Comparison of ENCODE assay signal across 14 cellular contexts in the genomic region with DNA sequence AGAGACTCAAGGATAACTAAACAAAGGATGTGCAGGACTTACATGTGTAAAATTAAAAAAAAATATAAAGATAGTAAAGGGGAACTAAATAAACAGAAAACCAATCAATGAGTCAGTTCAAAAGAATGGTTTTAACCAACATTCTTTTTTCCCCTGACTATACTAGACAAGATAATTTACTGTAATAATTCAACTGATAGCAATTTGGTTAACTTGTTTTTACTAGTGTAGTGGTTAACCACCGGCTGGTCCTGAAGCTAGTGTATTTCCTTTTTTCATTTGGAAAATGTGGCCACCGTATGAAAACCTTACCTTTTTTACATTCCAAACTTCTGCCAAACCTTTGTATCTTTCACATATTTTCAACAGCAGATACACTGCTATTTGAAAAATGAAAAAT.
DNase-seq lines count a peak whose midpoint lies in the region; ATAC-seq, FAIRE-seq and TF ChIP-seq lines count a peak whose summit lies in the region.
"Had no signal": no experiment of that assay in that cellular context is flagged by ENCODE, and none has a peak within 500 bp of the region (broad histone marks: within the 10 kb centered on the region; RNA-seq: fewer than 3 reads in every experiment).

No MANE protein-coding gene starts in this region.

- intact Hi-C loops in pancreas (cut with DNase I) (no loop called here), right cardiac atrium (cut with DNase I) (no loop called here)

- H3K4me1 ChIP-seq in ACC112 (ENCODE audit: control insufficient read depth, insufficient read depth, low read length, unreplicated experiment), result peaks cover 25% of the 10 kb centered on the region
- H3K4me1 ChIP-seq in pancreas, result no peaks in the 10 kb centered on the region
- H3K4me1 ChIP-seq in right cardiac atrium (ENCODE audit: control insufficient read depth, insufficient read depth, low read length), result peaks cover 2% of the 10 kb centered on the region
- H3K4me1 ChIP-seq: colonic mucosa had no signal

- no peak overlapping the region for H2AFZ ChIP-seq in ACC112 (ENCODE audit: low read length, unreplicated experiment)

- H3K27ac ChIP-seq in ACC112 (ENCODE audit: low read depth, low read length) (peak overlapping the region; percentile 89), epithelial cell of prostate (peak overlapping the region; percentile 26), pancreas (no peak overlapping the region), right cardiac atrium (ENCODE audit: low read length) (no peak overlapping the region)
- H3K27ac ChIP-seq: colonic mucosa, ovary had no signal

- no peak for FAIRE-seq in pancreas (lab: Jason Lieb, UNC)

- DNase-seq in LoVo (ENCODE audit: low spot score) (peak; percentile 18), epithelial cell of prostate (ENCODE audit: low read depth, low spot score) (no peak), pancreas (no peak), right cardiac atrium (no peak)
- no peak for DNase-seq in activated naive CD4-positive, alpha-beta T cell treated with Interleukin-2 at 50 U/mL for 16 hours
- DNase-seq: activated CD8-positive, alpha-beta memory T cell treated with anti-CD3 and anti-CD28 coated beads for 24 hours; colonic mucosa; DND-41; midbrain; NCI-H446; ovary had no signal

- H3K9me3 ChIP-seq in pancreas (no peaks in the 10 kb centered on the region), right cardiac atrium (ENCODE audit: control insufficient read depth, low read length) (no peaks in the 10 kb centered on the region)
- H3K9me3 ChIP-seq: colonic mucosa, ovary had no signal

- WGBS in pancreas, 2 donors, result 82 to 94% methylated on average over 2 of the region's 2 CpGs
- 89% methylated on average over 2 of the region's 2 CpGs for WGBS in right cardiac atrium

- no peaks in the 10 kb centered on the region for H3K79me2 ChIP-seq in ACC112 (ENCODE audit: control insufficient read depth, insufficient read depth, low read length, unreplicated experiment)

- H3K4me3 ChIP-seq in ACC112 (ENCODE audit: low read depth, low read length), result peak overlapping the region; percentile 3; the same call in 1 of the 2 replicates
- no peak overlapping the region for H3K4me3 ChIP-seq in pancreas
- H3K4me3 ChIP-seq in right cardiac atrium (ENCODE audit: low read length), result no peak overlapping the region
- H3K4me3 ChIP-seq: colonic mucosa, ovary had no signal

- ATAC-seq in GM19351 (IDR thresholded peaks at IDR 0.05; ENCODE audit: unreplicated experiment) (peak; percentile 58), pancreas (no peak), HG03280 (IDR thresholded peaks at IDR 0.05; ENCODE audit: unreplicated experiment) (no peak), right cardiac atrium (no peak)

- no peak for TF ChIP-seq CTCF in pancreas (IDR thresholded peaks at IDR 0.05)

- H3K27me3 ChIP-seq in ACC112 (ENCODE audit: insufficient read depth, low read length), result no peaks in the 10 kb centered on the region
- H3K27me3 ChIP-seq in pancreas, result no peaks in the 10 kb centered on the region
- H3K27me3 ChIP-seq in right cardiac atrium (ENCODE audit: control insufficient read depth, insufficient read depth), result no peaks in the 10 kb centered on the region
- H3K27me3 ChIP-seq: colonic mucosa, ovary had no signal

- no peaks in the 10 kb centered on the region for H3K36me3 ChIP-seq in ACC112 (ENCODE audit: insufficient read depth, low read length)
- no peaks in the 10 kb centered on the region for H3K36me3 ChIP-seq in pancreas
- H3K36me3 ChIP-seq: colonic mucosa, ovary had no signal

Comparison
In these comparisons a context has a peak if more than half of its experiments do, and no peak if none do; other contexts are left out.
1. H3K27ac ChIP-seq: peak in ACC112 (single experiment) and epithelial cell of prostate (single experiment); none in pancreas (0 of 4) and right cardiac atrium (single experiment).